ENCODE assay signal across 1 cellular context in the genomic region with DNA sequence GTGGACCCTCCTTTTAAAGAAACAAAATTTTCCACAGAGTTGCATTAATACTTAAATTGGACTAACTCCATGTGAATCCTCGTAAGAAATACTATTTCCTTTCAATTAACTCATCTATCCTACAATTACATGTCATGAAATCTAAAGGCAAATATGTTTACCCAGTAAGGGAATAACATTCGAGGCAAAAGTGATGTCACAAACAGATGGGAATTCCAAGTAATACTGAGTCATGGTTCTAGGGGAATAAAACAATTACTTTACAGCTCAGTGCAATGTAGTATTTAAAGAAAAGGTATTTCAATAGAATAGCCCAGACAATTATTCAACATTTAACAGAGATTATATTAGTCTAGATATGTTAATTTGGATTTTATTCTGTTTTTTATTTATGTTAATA.
TF ChIP-seq lines count a peak whose summit lies in the region.

No MANE protein-coding gene starts in this region.

TF ChIP-seq in GM23338, 12 proteins besides CTCF, POLR2A, EP300 and RAD21 (continued from another document):
- TF ChIP-seq ZNF462 (CRISPR knock-in tag; IDR thresholded peaks at IDR 0.05) (no peak), ZNF114 (CRISPR knock-in tag; IDR thresholded peaks at IDR 0.05) (no peak), ETS1 (IDR thresholded peaks at IDR 0.05) (no peak), EZH2phosphoT487 (IDR thresholded peaks at IDR 0.05; ENCODE audit: unreplicated experiment) (no peak), STAT1 (IDR thresholded peaks at IDR 0.05; ENCODE audit: unreplicated experiment) (no peak), CREB1 (CRISPR knock-in tag; IDR thresholded peaks at IDR 0.05; ENCODE audit: low read depth) (no peak)
